ENCODE assay signal across 32 cellular contexts in genomic region chr11:87740513-87740912, GRCh38.
"Had no signal": no experiment of that assay in that cellular context is flagged by ENCODE, and none has a peak within 500 bp of the region (broad histone marks: within the 10 kb centered on the region; RNA-seq: fewer than 3 reads in every experiment).

No MANE protein-coding gene starts in this region.

- H3K4me3 ChIP-seq: adrenal gland, body of pancreas, esophagus muscularis mucosa, gastrocnemius medialis had no signal

- H3K4me1 ChIP-seq: adrenal gland, body of pancreas, esophagus muscularis mucosa, foreskin keratinocyte, gastrocnemius medialis had no signal

- FAIRE-seq: colon, TTC549 had no signal

- H3K36me3 ChIP-seq: adrenal gland, esophagus muscularis mucosa, gastrocnemius medialis had no signal

- H3K27me3 ChIP-seq: adrenal gland, body of pancreas, esophagus muscularis mucosa, foreskin keratinocyte, gastrocnemius medialis had no signal

- DNase-seq: activated CD4-positive, alpha-beta memory T cell treated with anti-CD3 and anti-CD28 coated beads, Interleukin-2, amount 10 ng/mL, durations not matched to agents 7 days and 5 days; activated CD4-positive, alpha-beta T cell treated with anti-CD3 and anti-CD28 coated beads for 1 hour; activated CD4-positive, alpha-beta T cell treated with anti-CD3 and anti-CD28 coated beads for 4 hours; activated CD4-positive, alpha-beta T cell treated with anti-CD3 and anti-CD28 coated beads, Interleukin-2, amount 10 ng/mL, durations not matched to agents 7 days and 5 days; activated CD4-positive, alpha-beta T cell treated with anti-CD3 and anti-CD28 coated beads, Interleukin-2, amount 50 U/mL, for 4 hours; activated CD8-positive, alpha-beta memory T cell treated with anti-CD3 and anti-CD28 coated beads, Interleukin-2, amount 50 U/mL, for 48 hours; activated effector memory CD4-positive, alpha-beta T cell treated with anti-CD3 and anti-CD28 coated beads, Interleukin-2, amount 50 U/mL, for 16 hours; activated naive CD4-positive, alpha-beta T cell treated with anti-CD3 and anti-CD28 coated beads for 36 hours; activated naive CD8-positive, alpha-beta T cell treated with anti-CD3 and anti-CD28 coated beads for 36 hours; activated naive CD8-positive, alpha-beta T cell treated with anti-CD3 and anti-CD28 coated beads, Interleukin-2, amount 50 U/mL, for 24 hours; activated T-cell treated with anti-CD3 and anti-CD28 coated beads for 4 hours; activated T-cell treated with anti-CD3 and anti-CD28 coated beads, Interleukin-2, amount 50 U/mL, for 24 hours; activated T-cell treated with anti-CD3 and anti-CD28 coated beads, Interleukin-2, amount 50 U/mL, for 72 hours; adrenal gland; amygdala; aorta; body of pancreas; caudate nucleus; cortex of kidney; dermis blood vessel endothelial cell; effector CD4-positive, alpha-beta T cell; effector memory CD8-positive, alpha-beta T cell; erythroblast; foreskin keratinocyte; gastrocnemius medialis; glutamatergic neuron; T-helper 2 cell had no signal

- H3K27ac ChIP-seq: adrenal gland, body of pancreas, esophagus muscularis mucosa, foreskin keratinocyte, gastrocnemius medialis, VCaP had no signal

- H3K9me3 ChIP-seq: adrenal gland, body of pancreas, esophagus muscularis mucosa, gastrocnemius medialis had no signal

- ATAC-seq: activated naive CD8-positive, alpha-beta T cell treated with anti-CD3 and anti-CD28 coated beads, Interleukin-2, amount 50 U/mL, for 24 hours; activated T-cell treated with anti-CD3 and anti-CD28 coated beads, Interleukin-2, amount 50 U/mL, for 72 hours; body of pancreas; effector memory CD8-positive, alpha-beta T cell; foreskin keratinocyte; gastrocnemius medialis; WTC11 had no signal
